In the genomic region with DNA sequence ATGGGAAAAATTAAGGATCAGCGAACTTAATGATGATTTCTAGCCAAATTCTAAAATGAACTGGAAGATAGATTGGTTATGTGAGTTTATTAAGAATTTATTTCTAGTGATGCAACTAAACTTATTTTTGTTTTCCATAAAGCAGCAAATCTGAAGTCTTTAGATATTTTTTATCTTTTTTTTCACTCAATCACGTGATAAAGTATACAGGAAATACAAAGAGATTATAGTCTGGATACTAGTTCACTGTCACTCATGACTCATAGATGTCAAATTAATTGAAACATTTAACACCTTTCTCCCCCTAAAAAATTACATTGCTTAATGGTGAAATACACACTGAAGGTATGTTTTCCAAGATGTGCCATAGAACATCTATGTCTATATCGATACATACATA, we compare ENCODE assay signal across 31 cellular contexts.
"Had no signal": no experiment of that assay in that cellular context is flagged by ENCODE, and none has a peak within 500 bp of the region (broad histone marks: within the 10 kb centered on the region; RNA-seq: fewer than 3 reads in every experiment).

No MANE protein-coding gene starts in this region.

- H3K9me3 ChIP-seq: ovary, psoas muscle, spleen, suprapubic skin, testis, tibial artery, transverse colon, upper lobe of left lung, vagina had no signal

- H3K4me2 ChIP-seq: neural progenitor cell, smooth muscle cell had no signal

- H3K4me1 Mint-ChIP-seq: naive thymus-derived CD8-positive, alpha-beta T cell; stimulated activated memory B cell treated with anti-CD40 and anti-IgM and Interleukin-4, amounts not matched to agents 10 μg/mL and 1 μg/mL and 100 μg/mL, for 72 hours; stimulated activated naive CD8-positive, alpha-beta T cell treated with anti-CD3 and anti-CD28 coated beads, Interleukin-15, amount 100 ng/mL, for 72 hours had no signal

- FAIRE-seq: urothelium cell line had no signal

- DNase-seq: naive thymus-derived CD8-positive, alpha-beta T cell; occipital lobe; ovary; posterior cingulate gyrus; psoas muscle; right cardiac atrium; spleen; stimulated activated CD4-positive, alpha-beta T cell treated with anti-CD3 and anti-CD28 coated beads, Interleukin-12 subunit alpha, Interleukin-12 subunit beta, amount 100 ng/mL, for 4 hours; stimulated activated CD4-positive, alpha-beta T cell treated with anti-CD3 and anti-CD28 coated beads, Interleukin-1b, Interleukin-23, amount 100 ng/mL, for 48 hours; stimulated activated CD4-positive, alpha-beta T cell treated with anti-CD3 and anti-CD28 coated beads, Interleukin-4, amount 100 ng/mL, for 1 hour; stimulated activated CD4-positive, alpha-beta T cell treated with anti-CD3 and anti-CD28 coated beads, Interleukin-4, amount 100 ng/mL, for 4 hours; stimulated activated CD8-positive, alpha-beta memory T cell treated with anti-CD3 and anti-CD28 coated beads, Interleukin-4, amount 100 ng/mL, for 48 hours; stimulated activated naive CD4-positive, alpha-beta T cell; stimulated activated naive CD8-positive, alpha-beta T cell treated with anti-CD3 and anti-CD28 coated beads, Interleukin-15, amount 100 ng/mL, for 72 hours; stimulated activated naive CD8-positive, alpha-beta T cell treated with anti-CD3 and anti-CD28 coated beads, Interleukin-15, Interleukin-2, amounts not matched to agents 100 U/mL and 50 U/mL, for 24 hours; substantia nigra; testis; tibial artery; transverse colon; upper lobe of left lung had no signal

- H3K9ac ChIP-seq: neural progenitor cell, parathyroid adenoma had no signal

- H3K36me3 Mint-ChIP-seq: naive thymus-derived CD8-positive, alpha-beta T cell; natural killer cell treated with Interleukin-12 subunit alpha and Interleukin-12 subunit beta and Interleukin-15 and Interleukin-18, amount 100 ng/mL, for 72 hours; neural progenitor cell; stimulated activated memory B cell treated with anti-CD40 and anti-IgM and Interleukin-4, amounts not matched to agents 10 μg/mL and 1 μg/mL and 100 μg/mL, for 72 hours had no signal

- H3K36me3 ChIP-seq: neural progenitor cell, ovary, spleen, suprapubic skin, tibial artery, transverse colon, upper lobe of left lung, vagina had no signal

- H3K79me2 ChIP-seq: parathyroid adenoma had no signal

- H3K4me1 ChIP-seq: parathyroid adenoma, psoas muscle, spleen, suprapubic skin, testis, tibial artery, upper lobe of left lung, vagina had no signal

- H3K4me3 Mint-ChIP-seq: naive thymus-derived CD8-positive, alpha-beta T cell; natural killer cell treated with Interleukin-12 subunit alpha and Interleukin-12 subunit beta and Interleukin-15 and Interleukin-18, amount 100 ng/mL, for 72 hours; neural progenitor cell; stimulated activated memory B cell treated with anti-CD40 and anti-IgM and Interleukin-4, amounts not matched to agents 10 μg/mL and 1 μg/mL and 100 μg/mL, for 72 hours; stimulated activated naive CD8-positive, alpha-beta T cell treated with anti-CD3 and anti-CD28 coated beads, Interleukin-15, amount 100 ng/mL, for 72 hours had no signal

- H2AFZ ChIP-seq: parathyroid adenoma had no signal

- H3K4me3 ChIP-seq: neural progenitor cell, ovary, psoas muscle, skin epidermis, smooth muscle cell, spleen, suprapubic skin, testis, tibial artery, transverse colon, upper lobe of left lung, vagina had no signal

- H3K9me3 Mint-ChIP-seq: natural killer cell treated with Interleukin-12 subunit alpha and Interleukin-12 subunit beta and Interleukin-15 and Interleukin-18, amount 100 ng/mL, for 72 hours; neural progenitor cell; stimulated activated memory B cell treated with anti-CD40 and anti-IgM and Interleukin-4, amounts not matched to agents 10 μg/mL and 1 μg/mL and 100 μg/mL, for 72 hours had no signal

- H3K27me3 Mint-ChIP-seq: natural killer cell treated with Interleukin-12 subunit alpha and Interleukin-12 subunit beta and Interleukin-15 and Interleukin-18, amount 100 ng/mL, for 72 hours; progenitor cell of endocrine pancreas; stimulated activated memory B cell treated with anti-CD40 and anti-IgM and Interleukin-4, amounts not matched to agents 10 μg/mL and 1 μg/mL and 100 μg/mL, for 72 hours; stimulated activated naive CD8-positive, alpha-beta T cell treated with anti-CD3 and anti-CD28 coated beads, Interleukin-15, amount 100 ng/mL, for 72 hours had no signal

- H3K27ac ChIP-seq: neural progenitor cell, ovary, parathyroid adenoma, psoas muscle, skin epidermis, spleen, suprapubic skin, testis, tibial artery, transverse colon, upper lobe of left lung, vagina had no signal

- H3K27me3 ChIP-seq: neural progenitor cell, ovary, spleen, suprapubic skin, testis, tibial artery, transverse colon, upper lobe of left lung, vagina had no signal

- ATAC-seq: naive thymus-derived CD8-positive, alpha-beta T cell; natural killer cell treated with Interleukin-12 subunit alpha and Interleukin-12 subunit beta and Interleukin-15 and Interleukin-18, amount 100 ng/mL, for 72 hours; psoas muscle; right cardiac atrium; sciatic nerve; stimulated activated memory B cell treated with anti-CD40 and anti-IgM and Interleukin-4, amounts not matched to agents 10 μg/mL and 1 μg/mL and 100 μg/mL, for 72 hours; stimulated activated naive CD8-positive, alpha-beta T cell treated with anti-CD3 and anti-CD28 coated beads, Interleukin-15, amount 100 ng/mL, for 72 hours; stimulated activated naive CD8-positive, alpha-beta T cell treated with anti-CD3 and anti-CD28 coated beads, Interleukin-15, Interleukin-2, amounts not matched to agents 100 U/mL and 50 U/mL, for 24 hours had no signal

- H3K27ac Mint-ChIP-seq: naive thymus-derived CD8-positive, alpha-beta T cell; natural killer cell treated with Interleukin-12 subunit alpha and Interleukin-12 subunit beta and Interleukin-15 and Interleukin-18, amount 100 ng/mL, for 72 hours; neural progenitor cell; progenitor cell of endocrine pancreas; stimulated activated memory B cell treated with anti-CD40 and anti-IgM and Interleukin-4, amounts not matched to agents 10 μg/mL and 1 μg/mL and 100 μg/mL, for 72 hours; stimulated activated naive CD8-positive, alpha-beta T cell treated with anti-CD3 and anti-CD28 coated beads, Interleukin-15, amount 100 ng/mL, for 72 hours had no signal
